In the genomic region with DNA sequence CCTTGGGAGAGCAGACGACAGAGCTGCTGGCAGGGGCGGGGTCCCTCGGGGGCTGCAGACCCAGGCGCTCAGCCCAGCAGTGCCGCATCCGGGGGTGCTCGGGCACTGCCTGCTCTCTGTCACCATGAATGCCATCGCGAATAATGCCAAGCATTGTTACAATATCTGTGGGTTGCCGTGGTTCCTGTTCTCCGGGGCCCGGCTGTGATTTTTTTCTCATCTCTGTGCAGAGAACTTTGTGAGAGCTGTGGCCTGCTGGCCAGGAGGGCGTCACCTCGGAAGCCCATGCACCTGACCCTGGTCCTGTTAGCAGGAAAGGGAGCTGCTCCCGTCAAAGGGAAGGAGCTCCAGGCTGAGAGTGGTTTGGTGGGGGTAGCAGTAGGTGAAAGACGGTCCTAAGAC, we compare ENCODE assay signal across 1 cellular context.
TF ChIP-seq lines count a peak whose summit lies in the region.

No MANE protein-coding gene starts in this region.

TF ChIP-seq in HepG2, 621 proteins besides CTCF, POLR2A, EP300 and RAD21:
- no peak for TF ChIP-seq ZNF274 (CRISPR knock-in tag; IDR thresholded peaks at IDR 0.05)
- TF ChIP-seq KMT2B (CRISPR knock-in tag; IDR thresholded peaks at IDR 0.05), result no peak
- TF ChIP-seq CENPBD1 (CRISPR knock-in tag; IDR thresholded peaks at IDR 0.05; ENCODE audit: borderline replicate concordance, low read depth), result no peak
- TF ChIP-seq ZNF207 (IDR thresholded peaks at IDR 0.05; ENCODE audit: borderline replicate concordance), result no peak
- TF ChIP-seq, protein P1, sequence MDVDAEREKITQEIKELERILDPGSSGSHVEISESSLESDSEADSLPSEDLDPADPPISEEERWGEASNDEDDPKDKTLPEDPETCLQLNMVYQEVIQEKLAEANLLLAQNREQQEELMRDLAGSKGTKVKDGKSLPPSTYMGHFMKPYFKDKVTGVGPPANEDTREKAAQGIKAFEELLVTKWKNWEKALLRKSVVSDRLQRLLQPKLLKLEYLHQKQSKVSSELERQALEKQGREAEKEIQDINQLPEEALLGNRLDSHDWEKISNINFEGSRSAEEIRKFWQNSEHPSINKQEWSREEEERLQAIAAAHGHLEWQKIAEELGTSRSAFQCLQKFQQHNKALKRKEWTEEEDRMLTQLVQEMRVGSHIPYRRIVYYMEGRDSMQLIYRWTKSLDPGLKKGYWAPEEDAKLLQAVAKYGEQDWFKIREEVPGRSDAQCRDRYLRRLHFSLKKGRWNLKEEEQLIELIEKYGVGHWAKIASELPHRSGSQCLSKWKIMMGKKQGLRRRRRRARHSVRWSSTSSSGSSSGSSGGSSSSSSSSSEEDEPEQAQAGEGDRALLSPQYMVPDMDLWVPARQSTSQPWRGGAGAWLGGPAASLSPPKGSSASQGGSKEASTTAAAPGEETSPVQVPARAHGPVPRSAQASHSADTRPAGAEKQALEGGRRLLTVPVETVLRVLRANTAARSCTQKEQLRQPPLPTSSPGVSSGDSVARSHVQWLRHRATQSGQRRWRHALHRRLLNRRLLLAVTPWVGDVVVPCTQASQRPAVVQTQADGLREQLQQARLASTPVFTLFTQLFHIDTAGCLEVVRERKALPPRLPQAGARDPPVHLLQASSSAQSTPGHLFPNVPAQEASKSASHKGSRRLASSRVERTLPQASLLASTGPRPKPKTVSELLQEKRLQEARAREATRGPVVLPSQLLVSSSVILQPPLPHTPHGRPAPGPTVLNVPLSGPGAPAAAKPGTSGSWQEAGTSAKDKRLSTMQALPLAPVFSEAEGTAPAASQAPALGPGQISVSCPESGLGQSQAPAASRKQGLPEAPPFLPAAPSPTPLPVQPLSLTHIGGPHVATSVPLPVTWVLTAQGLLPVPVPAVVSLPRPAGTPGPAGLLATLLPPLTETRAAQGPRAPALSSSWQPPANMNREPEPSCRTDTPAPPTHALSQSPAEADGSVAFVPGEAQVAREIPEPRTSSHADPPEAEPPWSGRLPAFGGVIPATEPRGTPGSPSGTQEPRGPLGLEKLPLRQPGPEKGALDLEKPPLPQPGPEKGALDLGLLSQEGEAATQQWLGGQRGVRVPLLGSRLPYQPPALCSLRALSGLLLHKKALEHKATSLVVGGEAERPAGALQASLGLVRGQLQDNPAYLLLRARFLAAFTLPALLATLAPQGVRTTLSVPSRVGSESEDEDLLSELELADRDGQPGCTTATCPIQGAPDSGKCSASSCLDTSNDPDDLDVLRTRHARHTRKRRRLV (CRISPR knock-in tag; IDR thresholded peaks at IDR 0.05), result no peak
- no peak for TF ChIP-seq ZFP62 (CRISPR knock-in tag; IDR thresholded peaks at IDR 0.05)
- no peak for TF ChIP-seq HCFC1 (IDR thresholded peaks at IDR 0.05; ENCODE audit: low read depth, low read length)
- TF ChIP-seq SMARCE1 (IDR thresholded peaks at IDR 0.05; ENCODE audit: borderline replicate concordance), result no peak
- no peak for TF ChIP-seq SMAD9 (CRISPR knock-in tag; IDR thresholded peaks at IDR 0.05)
- no peak for TF ChIP-seq POGZ (CRISPR knock-in tag; IDR thresholded peaks at IDR 0.05)
- no peak for TF ChIP-seq ZNF296 (CRISPR knock-in tag; conservative IDR thresholded peaks at IDR 0.05)
- TF ChIP-seq ZNF550 (CRISPR knock-in tag; IDR thresholded peaks at IDR 0.05; ENCODE audit: borderline replicate concordance), result no peak
- TF ChIP-seq, protein P2, sequence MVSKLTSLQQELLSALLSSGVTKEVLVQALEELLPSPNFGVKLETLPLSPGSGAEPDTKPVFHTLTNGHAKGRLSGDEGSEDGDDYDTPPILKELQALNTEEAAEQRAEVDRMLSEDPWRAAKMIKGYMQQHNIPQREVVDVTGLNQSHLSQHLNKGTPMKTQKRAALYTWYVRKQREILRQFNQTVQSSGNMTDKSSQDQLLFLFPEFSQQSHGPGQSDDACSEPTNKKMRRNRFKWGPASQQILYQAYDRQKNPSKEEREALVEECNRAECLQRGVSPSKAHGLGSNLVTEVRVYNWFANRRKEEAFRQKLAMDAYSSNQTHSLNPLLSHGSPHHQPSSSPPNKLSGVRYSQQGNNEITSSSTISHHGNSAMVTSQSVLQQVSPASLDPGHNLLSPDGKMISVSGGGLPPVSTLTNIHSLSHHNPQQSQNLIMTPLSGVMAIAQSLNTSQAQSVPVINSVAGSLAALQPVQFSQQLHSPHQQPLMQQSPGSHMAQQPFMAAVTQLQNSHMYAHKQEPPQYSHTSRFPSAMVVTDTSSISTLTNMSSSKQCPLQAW (CRISPR knock-in tag; IDR thresholded peaks at IDR 0.05), result peak; percentile 32; the same call in 1 of the 2 replicates
- no peak for TF ChIP-seq ZNF496 (CRISPR knock-in tag; IDR thresholded peaks at IDR 0.05; ENCODE audit: insufficient replicate concordance)
- no peak for TF ChIP-seq ZFP36L2 (CRISPR knock-in tag; IDR thresholded peaks at IDR 0.05)
- TF ChIP-seq, protein P3, sequence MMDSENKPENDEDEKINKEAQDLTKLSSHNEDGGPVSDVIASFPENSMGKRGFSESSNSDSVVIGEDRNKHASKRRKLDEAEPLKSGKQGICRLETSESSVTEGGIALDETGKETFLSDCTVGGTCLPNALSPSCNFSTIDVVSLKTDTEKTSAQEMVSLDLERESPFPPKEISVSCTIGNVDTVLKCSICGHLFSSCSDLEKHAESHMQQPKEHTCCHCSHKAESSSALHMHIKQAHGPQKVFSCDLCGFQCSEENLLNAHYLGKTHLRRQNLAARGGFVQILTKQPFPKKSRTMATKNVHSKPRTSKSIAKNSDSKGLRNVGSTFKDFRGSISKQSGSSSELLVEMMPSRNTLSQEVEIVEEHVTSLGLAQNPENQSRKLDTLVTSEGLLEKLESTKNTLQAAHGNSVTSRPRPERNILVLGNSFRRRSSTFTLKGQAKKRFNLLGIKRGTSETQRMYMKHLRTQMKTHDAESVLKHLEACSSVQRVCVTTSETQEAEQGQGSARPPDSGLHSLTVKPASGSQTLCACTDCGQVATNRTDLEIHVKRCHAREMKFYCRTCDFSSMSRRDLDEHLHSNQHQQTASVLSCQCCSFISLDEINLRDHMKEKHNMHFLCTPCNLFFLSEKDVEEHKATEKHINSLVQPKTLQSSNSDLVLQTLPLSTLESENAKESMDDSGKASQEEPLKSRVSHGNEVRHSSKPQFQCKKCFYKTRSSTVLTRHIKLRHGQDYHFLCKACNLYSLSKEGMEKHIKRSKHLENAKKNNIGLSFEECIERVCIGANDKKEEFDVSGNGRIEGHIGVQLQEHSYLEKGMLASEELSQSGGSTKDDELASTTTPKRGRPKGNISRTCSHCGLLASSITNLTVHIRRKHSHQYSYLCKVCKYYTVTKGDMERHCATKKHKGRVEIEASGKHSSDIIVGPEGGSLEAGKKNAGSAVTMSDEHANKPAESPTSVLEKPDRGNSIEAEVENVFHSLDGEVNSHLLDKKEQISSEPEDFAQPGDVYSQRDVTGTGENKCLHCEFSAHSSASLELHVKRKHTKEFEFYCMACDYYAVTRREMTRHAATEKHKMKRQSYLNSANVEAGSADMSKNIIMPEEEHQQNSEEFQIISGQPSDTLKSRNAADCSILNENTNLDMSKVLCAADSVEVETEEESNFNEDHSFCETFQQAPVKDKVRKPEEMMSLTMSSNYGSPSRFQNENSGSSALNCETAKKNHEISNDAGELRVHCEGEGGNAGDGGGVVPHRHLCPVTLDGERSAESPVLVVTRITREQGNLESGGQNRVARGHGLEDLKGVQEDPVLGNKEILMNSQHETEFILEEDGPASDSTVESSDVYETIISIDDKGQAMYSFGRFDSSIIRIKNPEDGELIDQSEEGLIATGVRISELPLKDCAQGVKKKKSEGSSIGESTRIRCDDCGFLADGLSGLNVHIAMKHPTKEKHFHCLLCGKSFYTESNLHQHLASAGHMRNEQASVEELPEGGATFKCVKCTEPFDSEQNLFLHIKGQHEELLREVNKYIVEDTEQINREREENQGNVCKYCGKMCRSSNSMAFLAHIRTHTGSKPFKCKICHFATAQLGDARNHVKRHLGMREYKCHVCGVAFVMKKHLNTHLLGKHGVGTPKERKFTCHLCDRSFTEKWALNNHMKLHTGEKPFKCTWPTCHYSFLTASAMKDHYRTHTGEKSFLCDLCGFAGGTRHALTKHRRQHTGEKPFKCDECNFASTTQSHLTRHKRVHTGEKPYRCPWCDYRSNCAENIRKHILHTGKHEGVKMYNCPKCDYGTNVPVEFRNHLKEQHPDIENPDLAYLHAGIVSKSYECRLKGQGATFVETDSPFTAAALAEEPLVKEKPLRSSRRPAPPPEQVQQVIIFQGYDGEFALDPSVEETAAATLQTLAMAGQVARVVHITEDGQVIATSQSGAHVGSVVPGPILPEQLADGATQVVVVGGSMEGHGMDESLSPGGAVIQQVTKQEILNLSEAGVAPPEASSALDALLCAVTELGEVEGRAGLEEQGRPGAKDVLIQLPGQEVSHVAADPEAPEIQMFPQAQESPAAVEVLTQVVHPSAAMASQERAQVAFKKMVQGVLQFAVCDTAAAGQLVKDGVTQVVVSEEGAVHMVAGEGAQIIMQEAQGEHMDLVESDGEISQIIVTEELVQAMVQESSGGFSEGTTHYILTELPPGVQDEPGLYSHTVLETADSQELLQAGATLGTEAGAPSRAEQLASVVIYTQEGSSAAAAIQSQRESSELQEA (CRISPR knock-in tag; IDR thresholded peaks at IDR 0.05; ENCODE audit: not compliant biosample characterization), result peak; percentile 21
TF ChIP-seq in HepG2: peak in this region for 2.
